In the genomic region with DNA sequence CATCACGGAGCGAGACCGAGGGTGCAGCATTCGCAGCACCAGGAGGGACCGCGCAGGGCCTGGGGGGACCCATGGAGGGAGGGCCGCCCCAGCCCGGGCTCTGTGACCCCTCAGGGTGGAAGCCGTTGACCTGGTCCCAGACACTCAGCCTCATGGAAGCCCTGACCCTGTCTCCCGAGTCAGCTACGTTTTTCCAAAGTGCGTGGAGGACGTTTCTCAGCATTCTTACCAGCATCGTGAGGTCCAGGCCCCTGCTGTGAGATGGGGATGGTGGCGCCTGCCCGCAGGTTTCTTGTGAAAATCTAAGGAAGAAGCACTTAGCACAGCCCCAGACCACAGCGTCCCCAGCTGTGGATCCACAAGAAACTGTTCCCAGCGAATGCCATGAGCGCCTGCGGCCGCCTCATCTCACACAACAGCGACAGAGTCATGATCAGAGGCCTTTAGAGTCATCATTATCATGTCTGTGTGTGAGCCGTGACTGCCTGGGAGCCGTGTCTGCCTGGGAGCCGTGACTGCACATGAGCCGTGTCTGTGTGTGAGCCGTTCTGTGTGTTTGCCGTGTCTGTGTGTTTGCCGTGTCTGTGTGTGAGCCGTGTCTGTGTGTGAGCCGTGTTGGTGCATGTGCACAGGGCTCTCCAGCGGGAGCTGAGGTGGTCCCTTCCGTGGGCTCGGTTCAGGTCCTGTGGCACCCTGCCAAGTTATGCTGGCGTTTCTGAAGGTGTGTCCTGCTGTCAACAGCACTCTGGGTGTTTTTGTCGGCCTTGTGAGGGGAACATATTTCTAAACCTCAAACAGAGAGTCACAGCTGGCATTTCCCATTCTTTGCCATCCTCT, we compare ENCODE assay signal across 18 cellular contexts. TPM values are rescaled to one million over a fixed set of nuclear protein-coding genes. Genes with fewer than 3 reads are reported as not detected.
DNase-seq lines count a peak whose midpoint lies in the region; TF ChIP-seq lines count a peak whose summit lies in the region.
"Had no signal": no experiment of that assay in that cellular context is flagged by ENCODE, and none has a peak within 500 bp of the region (broad histone marks: within the 10 kb centered on the region; RNA-seq: fewer than 3 reads in every experiment).

No MANE protein-coding gene starts in this region.

- H3K9me3 ChIP-seq in Peyer's patch (no peaks in the 10 kb centered on the region), testis (no peaks in the 10 kb centered on the region)
- H3K9me3 ChIP-seq: BLaER1 treated with 17β-estradiol and CSF1 and Interleukin-3, amounts not matched to agents 10 nM and 100 nM had no signal

- H3K4me1 Mint-ChIP-seq in nephron progenitor cell = peaks cover 10% of the 10 kb centered on the region

- WGBS in testis, 2 donors = 89 to 90% methylated on average over 34 to 36 of the region's 36 CpGs

- H3K4me3 ChIP-seq in Peyer's patch (no peak overlapping the region), testis (no peak overlapping the region)
- H3K4me3 ChIP-seq: BLaER1 treated with 17β-estradiol and CSF1 and Interleukin-3, amounts not matched to agents 10 nM and 100 nM; SK-N-MC had no signal

- H3K4me3 Mint-ChIP-seq in nephron progenitor cell = no peak overlapping the region

- no peak for TF ChIP-seq POLR2A in Peyer's patch (IDR thresholded peaks at IDR 0.05)
- TF ChIP-seq POLR2A in testis (IDR thresholded peaks at IDR 0.05) = no peak

- H3K27me3 Mint-ChIP-seq in nephron progenitor cell (ENCODE audit: low read depth, poor library complexity) = no peaks in the 10 kb centered on the region

- H3K36me3 ChIP-seq in Peyer's patch (peaks cover 0 to 32% (median 0%) of the 10 kb centered on the region in 3 donors), testis (ENCODE audit: low read depth, missing control alignments) (no peaks in the 10 kb centered on the region)

- peak; percentile 25 for DNase-seq in NCI-H748 (lab: John Stamatoyannopoulos, UW; ENCODE audit: unreplicated experiment)
- no peak for DNase-seq in NCI-H748 treated with DMSO at 0.1 percent for 48 hours (lab: John Stamatoyannopoulos, UW)
- DNase-seq in Peyer's patch = peak in 2 of 3 donors; percentile 39 to 40
- DNase-seq in mesenteric fat pad (ENCODE audit: low spot score) = peak; percentile 81
- DNase-seq in testis = peak; percentile 8
- no peak for DNase-seq in stimulated activated CD4-positive, alpha-beta T cell treated with anti-CD3 and anti-CD28 coated beads, Interleukin-4, amount 100 ng/mL, for 24 hours
- DNase-seq in nephron progenitor cell = no peak
- no peak for DNase-seq in NCI-H187 treated with DMSO at 0.1 percent for 48 hours (lab: John Stamatoyannopoulos, UW)
- DNase-seq: KBM-7, MV-4-11, NCI-H1417 treated with DMSO at 0.1 percent for 48 hours, NCI-H2081 treated with DMSO at 0.1 percent for 48 hours, NCI-H446, NCI-H82, Right ventricle myocardium superior had no signal

- no peaks in the 10 kb centered on the region for H3K9me3 Mint-ChIP-seq in nephron progenitor cell

- no peaks in the 10 kb centered on the region for H3K27me3 ChIP-seq in Peyer's patch
- H3K27me3 ChIP-seq in testis = no peaks in the 10 kb centered on the region

- intact Hi-C loops in testis (cut with DNase I; ENCODE audit: low total_unique reads) = no loop called here

- H3K36me3 Mint-ChIP-seq in nephron progenitor cell (ENCODE audit: low read depth) = peaks cover 25% of the 10 kb centered on the region

- H3K4me1 ChIP-seq in Peyer's patch (peaks cover 0 to 3% (median 0%) of the 10 kb centered on the region in 4 donors), testis (no peaks in the 10 kb centered on the region)

- H3K27ac ChIP-seq in Peyer's patch = no peak overlapping the region
- no peak overlapping the region for H3K27ac ChIP-seq in testis
- H3K27ac ChIP-seq: BLaER1 treated with 17β-estradiol and CSF1 and Interleukin-3, amounts not matched to agents 10 nM and 100 nM; SK-N-MC had no signal

- H3K27ac Mint-ChIP-seq in nephron progenitor cell = no peak overlapping the region

- TF ChIP-seq CTCF in Peyer's patch (IDR thresholded peaks at IDR 0.05) (no peak), testis (IDR thresholded peaks at IDR 0.05) (no peak), nephron progenitor cell (IDR thresholded peaks at IDR 0.05) (no peak)

RNA-seq across cellular contexts. Expression of a gene that starts 49.2 kb away (rescaled TPM):
- total RNA-seq in Peyer's patch = 1 to 10 TPM in 3 of 4 donors, not detected in 1; 2.3 to 3.8 (median 3.2) TPM
- total RNA-seq in mesenteric fat pad = 0.51 TPM
- 1 to 10 TPM; 7.2 to 7.6 TPM for total RNA-seq in testis
- polyA plus RNA-seq in testis (ENCODE audit: insufficient read depth, low read depth, low replicate concordance) = 0.50 TPM
- total RNA-seq: H4, Right ventricle myocardium superior had no signal

Comparison
In these comparisons a context has a peak if more than half of its experiments do, and no peak if none do; other contexts are left out.
1. DNase-seq: peak in NCI-H748 (single experiment), Peyer's patch (2 of 3), mesenteric fat pad (single experiment) and testis (single experiment); none in NCI-H748 treated with DMSO at 0.1 percent for 48 hours (single experiment), stimulated activated CD4-positive, alpha-beta T cell treated with anti-CD3 and anti-CD28 coated beads, Interleukin-4, amount 100 ng/mL, for 24 hours (single experiment), nephron progenitor cell (single experiment) and NCI-H187 treated with DMSO at 0.1 percent for 48 hours (single experiment).